Comparison of ENCODE assay signal across 13 cellular contexts in the genomic region with DNA sequence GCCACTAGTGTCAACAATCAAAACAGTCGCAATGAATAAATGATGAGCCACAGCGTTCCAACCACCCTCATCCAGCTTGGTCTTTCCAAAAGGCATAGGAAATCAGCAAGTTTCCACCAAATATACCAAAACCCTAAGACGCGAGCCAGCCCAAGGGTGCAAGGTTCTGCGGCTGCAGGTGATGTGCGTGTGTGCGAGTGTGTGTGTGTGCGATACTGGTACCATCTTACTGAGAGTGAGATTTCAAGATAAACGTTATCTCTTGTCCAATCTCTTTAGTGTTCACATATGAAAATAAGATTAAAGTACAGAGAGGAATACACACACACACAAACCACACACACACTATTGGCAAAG. TPM values are rescaled to one million over a fixed set of nuclear protein-coding genes. Genes with fewer than 3 reads are reported as not detected.
DNase-seq lines count a peak whose midpoint lies in the region; TF ChIP-seq lines count a peak whose summit lies in the region.
"Had no signal": no experiment of that assay in that cellular context is flagged by ENCODE, and none has a peak within 500 bp of the region (broad histone marks: within the 10 kb centered on the region; RNA-seq: fewer than 3 reads in every experiment).

No MANE protein-coding gene starts in this region.

- no peaks in the 10 kb centered on the region for H3K27me3 ChIP-seq in neuronal stem cell (ENCODE audit: control insufficient read depth in 3 of 3, insufficient read depth in 3 of 3, low read depth in 1 of 3, low read length in 3 of 3)
- H3K27me3 ChIP-seq: Peyer's patch, testis had no signal

- H3K4me1 ChIP-seq in neuronal stem cell (ENCODE audit: control insufficient read depth in 2 of 2, insufficient read depth in 1 of 2, low read depth in 1 of 2, low read length in 2 of 2): peaks cover 2 to 7% of the 10 kb centered on the region in 2 donors
- H3K4me1 ChIP-seq: BE2C, Peyer's patch had no signal

- no peaks in the 10 kb centered on the region for H3K9me3 ChIP-seq in neuronal stem cell (replicated peaks in 1 of 2; ENCODE audit: control insufficient read depth in 2 of 2, insufficient read depth in 1 of 2, low read depth in 1 of 2, low read length in 2 of 2)
- H3K9me3 ChIP-seq: BE2C, Peyer's patch, testis had no signal

- no peak overlapping the region for H4K8ac ChIP-seq in neuronal stem cell (ENCODE audit: low read depth, low read length)

- H4K91ac ChIP-seq in neuronal stem cell (ENCODE audit: low read depth, low read length, poor library complexity): no peak overlapping the region

- WGBS in neuronal stem cell (ENCODE audit: extremely low coverage in 2 of 2, insufficient read length in 2 of 2, insufficient replicate concordance in 1 of 2), 2 donors: no CpG with 5 or more reads among the region's 9 CpGs

- H2BK120ac ChIP-seq in neuronal stem cell (ENCODE audit: low read depth, low read length): no peak overlapping the region

- H3K4me2 ChIP-seq in neuronal stem cell (ENCODE audit: insufficient read depth, low read length, poor library complexity, severe bottlenecking): peak overlapping the region; percentile 63

- H2BK5ac ChIP-seq in neuronal stem cell (ENCODE audit: low read length): no peak overlapping the region

- no peak overlapping the region for H2BK15ac ChIP-seq in neuronal stem cell (ENCODE audit: low read length)

- H2AK5ac ChIP-seq in neuronal stem cell (ENCODE audit: low read depth, low read length): no peak overlapping the region

- H3K4ac ChIP-seq in neuronal stem cell (ENCODE audit: low read length): no peak overlapping the region

- H3K27ac ChIP-seq in 22Rv1 (no peak overlapping the region), neuronal stem cell (replicated peaks; ENCODE audit: low read length) (no peak overlapping the region)
- H3K27ac ChIP-seq: testis had no signal

- in situ Hi-C loops in GM13976 (cut with MboI; ENCODE audit: low sequenced_read_pairs, unreplicated experiment): no loop called here

- H2BK12ac ChIP-seq in neuronal stem cell (ENCODE audit: low read length): no peak overlapping the region

- H3K14ac ChIP-seq in neuronal stem cell (ENCODE audit: low read length): no peak overlapping the region

- H3K9ac ChIP-seq in neuronal stem cell (ENCODE audit: low read depth, low read length, poor library complexity): no peak overlapping the region

- no peaks in the 10 kb centered on the region for H3K36me3 ChIP-seq in neuronal stem cell (replicated peaks in 1 of 2; ENCODE audit: control insufficient read depth in 2 of 2, insufficient read depth in 2 of 2, low read length in 2 of 2)
- H3K36me3 ChIP-seq: BE2C, Peyer's patch had no signal

- DNase-seq in OCI-M2 (lab: John Stamatoyannopoulos, UW; ENCODE audit: unreplicated experiment) (peak; percentile 8), epithelial cell of proximal tubule (ENCODE audit: low read depth) (no peak), neuronal stem cell (ENCODE audit: low spot score) (no peak), NCI-H128 (lab: John Stamatoyannopoulos, UW; ENCODE audit: unreplicated experiment) (no peak), putamen (ENCODE audit: low spot score) (no peak), cortex of kidney (lab: John Stamatoyannopoulos, UW) (no peak), GM13976 (ENCODE audit: low spot score) (no peak)
- DNase-seq: activated gamma-delta T cell treated with Interleukin-2 at 50 U/mL for 16 hours had no signal

- H3K18ac ChIP-seq in neuronal stem cell (ENCODE audit: low read length): no peak overlapping the region

- no peaks in the 10 kb centered on the region for H3K79me1 ChIP-seq in neuronal stem cell (ENCODE audit: low read depth, low read length)

- H3K23ac ChIP-seq in neuronal stem cell (ENCODE audit: low read depth, low read length, poor library complexity): no peak overlapping the region

- H3K4me3 ChIP-seq in epithelial cell of proximal tubule (ENCODE audit: low read depth, low read length) (peak overlapping the region; percentile 57), neuronal stem cell (ENCODE audit: low read length in 2 of 2) (peak overlapping the region; percentile 76 to 96)

- peak overlapping the region; percentile 97 for H2AFZ ChIP-seq in neuronal stem cell (ENCODE audit: low read length)

- TF ChIP-seq CTCF in 22Rv1 (IDR thresholded peaks at IDR 0.05) (peak; percentile 23; the same call in 1 of the 2 replicates), epithelial cell of proximal tubule (conservative IDR thresholded peaks at IDR 0.05; ENCODE audit: low read depth, low read length) (no peak), GM13976 (IDR thresholded peaks at IDR 0.05; ENCODE audit: borderline replicate concordance, control extremely low read depth, extremely low read depth, insufficient read depth, missing control alignments) (no peak)

RNA-seq across cellular contexts. Expression of gene TRPC4, which starts 0.9 kb away (rescaled TPM):
- total RNA-seq in epithelial cell of proximal tubule: 2.4 and 7.0 TPM in 2 replicates
- polyA plus RNA-seq in neuronal stem cell (2013, experiment 1 of 2): 3.3 TPM
- 3.4 TPM for polyA plus RNA-seq in neuronal stem cell (2013, experiment 2 of 2)
- total RNA-seq: esophagus mucosa had no signal
